In genomic region chr4:76283900-76284299, GRCh38 we compare ENCODE assay signal across 22 cellular contexts. TPM values are rescaled to one million over a fixed set of nuclear protein-coding genes. Genes with fewer than 3 reads are reported as not detected.
DNase-seq lines count a peak whose midpoint lies in the region; ATAC-seq and TF ChIP-seq lines count a peak whose summit lies in the region.
"Had no signal": no experiment of that assay in that cellular context is flagged by ENCODE, and none has a peak within 500 bp of the region (broad histone marks: within the 10 kb centered on the region; RNA-seq: fewer than 3 reads in every experiment).

No MANE protein-coding gene starts in this region.

- H3K4me3 Mint-ChIP-seq in natural killer cell (no peak overlapping the region), progenitor cell of endocrine pancreas (ENCODE audit: low read depth) (no peak overlapping the region), T-helper 17 cell (no peak overlapping the region)
- H3K4me3 Mint-ChIP-seq: CD4-positive, alpha-beta memory T cell had no signal

- TF ChIP-seq EP300 in Ishikawa (IDR thresholded peaks at IDR 0.05; ENCODE audit: borderline replicate concordance): no peak

- ATAC-seq in natural killer cell (peak; percentile 72 to 93 (median 91)), T-helper 17 cell (no peak)
- ATAC-seq: Panc1 had no signal

- no peaks in the 10 kb centered on the region for H3K9me3 ChIP-seq in T-helper 17 cell (ENCODE audit: control insufficient read depth, low read length, poor library complexity, severe bottlenecking)

- H3K27ac Mint-ChIP-seq in natural killer cell: no peak overlapping the region
- no peak overlapping the region for H3K27ac Mint-ChIP-seq in progenitor cell of endocrine pancreas
- H3K27ac Mint-ChIP-seq in T-helper 17 cell: no peak overlapping the region
- H3K27ac Mint-ChIP-seq: CD4-positive, alpha-beta memory T cell had no signal

- no peak for TF ChIP-seq RAD21 in Ishikawa (IDR thresholded peaks at IDR 0.05; ENCODE audit: low read depth)

- H3K4me1 Mint-ChIP-seq in natural killer cell (peaks cover 6 to 7% of the 10 kb centered on the region in 2 donors), progenitor cell of endocrine pancreas (ENCODE audit: low read depth) (peaks cover 8% of the 10 kb centered on the region), T-helper 17 cell (peaks cover 2% of the 10 kb centered on the region)

- no peaks in the 10 kb centered on the region for H3K9me3 Mint-ChIP-seq in natural killer cell
- H3K9me3 Mint-ChIP-seq in progenitor cell of endocrine pancreas (ENCODE audit: low read depth): peaks cover 18% of the 10 kb centered on the region

- no peak overlapping the region for H3K4me3 ChIP-seq in epithelial cell of esophagus (ENCODE audit: low read length)
- H3K4me3 ChIP-seq: BLaER1 treated with 17β-estradiol and CSF1 and Interleukin-3, amounts not matched to agents 10 nM and 100 nM; SK-N-MC had no signal

- H3K27me3 Mint-ChIP-seq in natural killer cell (ENCODE audit: low read depth in 2 of 2) (peaks cover 30 to 48% of the 10 kb centered on the region in 2 donors), progenitor cell of endocrine pancreas (no peaks in the 10 kb centered on the region), T-helper 17 cell (peaks cover 4% of the 10 kb centered on the region)

- no peak for TF ChIP-seq CTCF in C4-2B (conservative IDR thresholded peaks at IDR 0.05)
- no peak for TF ChIP-seq CTCF in epithelial cell of esophagus (IDR thresholded peaks at IDR 0.05; ENCODE audit: insufficient read depth, low read depth, low read length, missing control alignments)
- TF ChIP-seq CTCF in natural killer cell (IDR thresholded peaks at IDR 0.05): no peak
- no peak for TF ChIP-seq CTCF in progenitor cell of endocrine pancreas (IDR thresholded peaks at IDR 0.05; ENCODE audit: unreplicated experiment)

- peak overlapping the region; percentile 69 for H3K27ac ChIP-seq in C4-2B
- H3K27ac ChIP-seq: BLaER1 treated with 17β-estradiol and CSF1 and Interleukin-3, amounts not matched to agents 10 nM and 100 nM; KMS-11; SK-N-MC had no signal

- DNase-seq in epithelial cell of esophagus (ENCODE audit: low read depth) (peak; percentile 18), natural killer cell (no peak), progenitor cell of endocrine pancreas (ENCODE audit: low spot score, unreplicated experiment) (no peak), putamen (ENCODE audit: low spot score) (no peak), T-helper 17 cell (no peak)
- DNase-seq: AML-193; CD4-positive, alpha-beta memory T cell; COR-L47; NCI-H1048; NCI-H1417 treated with DMSO at 0.1 percent for 48 hours; NCI-H1694 treated with DMSO at 0.1 percent for 48 hours; NCI-H2081; NCI-H226; NCI-H510A; NCI-H69; SHP77 treated with DMSO at 0.1 percent for 48 hours had no signal

- H3K36me3 Mint-ChIP-seq in natural killer cell (no peaks in the 10 kb centered on the region), progenitor cell of endocrine pancreas (ENCODE audit: insufficient read depth) (peaks cover 3% of the 10 kb centered on the region), T-helper 17 cell (ENCODE audit: low read depth) (peaks cover 2% of the 10 kb centered on the region)
- H3K36me3 Mint-ChIP-seq: CD4-positive, alpha-beta memory T cell had no signal

- intact Hi-C loops in natural killer cell (cut with micrococcal nuclease): no loop called here

TF ChIP-seq in Ishikawa, 13 proteins besides CTCF, POLR2A, EP300 and RAD21:
- peak; percentile 52; the same call in 1 of the 2 replicates for TF ChIP-seq MAX (IDR thresholded peaks at IDR 0.05)
- TF ChIP-seq EGR1 (IDR thresholded peaks at IDR 0.05): no peak
- no peak for TF ChIP-seq CEBPB (IDR thresholded peaks at IDR 0.05)
- TF ChIP-seq FOXM1 (IDR thresholded peaks at IDR 0.05; ENCODE audit: borderline replicate concordance, low read depth): no peak
- no peak for TF ChIP-seq TAF1 (IDR thresholded peaks at IDR 0.05; ENCODE audit: low read depth)
- TF ChIP-seq NFIC (IDR thresholded peaks at IDR 0.05): 0 out of 2 replicates have a peak, but pooled peaks have one; percentile 19
- TF ChIP-seq YY1 (IDR thresholded peaks at IDR 0.05; ENCODE audit: low read depth): 0 out of 2 replicates have a peak, but pooled peaks have one; percentile 9
- peak; percentile 38; the same call in 1 of the 2 replicates for TF ChIP-seq USF1 (IDR thresholded peaks at IDR 0.05)

RNA-seq across cellular contexts. Expression of gene STBD1, which starts 22.6 kb away (rescaled TPM):
- 1 to 10 TPM in 1 of 3 donors, under 1 TPM in 2; 0.15 to 1.3 (median 0.26) TPM for total RNA-seq in natural killer cell
- 1.9 TPM in 2 replicates for total RNA-seq in progenitor cell of endocrine pancreas
- under 1 TPM; 0.15 to 0.16 TPM for total RNA-seq in T-helper 17 cell

RNA-seq across cellular contexts. Expression of gene FAM47E, which starts 32.4 kb away (rescaled TPM):
- under 1 TPM in 2 of 3 donors, not detected in 1; 0.21 to 0.85 TPM for total RNA-seq in natural killer cell
- total RNA-seq in progenitor cell of endocrine pancreas: 3.4 and 4.0 TPM in 2 replicates
- under 1 TPM in 1 of 2 donors, not detected in 1; 0.72 TPM for total RNA-seq in T-helper 17 cell
